In genomic region chr3:65479118-65479517, GRCh38 we compare ENCODE assay signal across 23 cellular contexts.
"Had no signal": no experiment of that assay in that cellular context is flagged by ENCODE, and none has a peak within 500 bp of the region (broad histone marks: within the 10 kb centered on the region; RNA-seq: fewer than 3 reads in every experiment).

No MANE protein-coding gene starts in this region.

- H3K27me3 Mint-ChIP-seq: naive B cell, type B pancreatic cell had no signal

- H3K9me3 ChIP-seq: gastrocnemius medialis, psoas muscle, right lobe of liver, suprapubic skin, thyroid gland had no signal

- H3K9ac ChIP-seq: parathyroid adenoma had no signal

- H3K36me3 Mint-ChIP-seq: immature natural killer cell; naive B cell; stimulated activated effector memory CD8-positive, alpha-beta T cell treated with anti-CD3 and anti-CD28 coated beads, Interleukin-12 subunit alpha, Interleukin-12 subunit beta, amount 100 ng/mL, for 72 hours had no signal

- ATAC-seq: esophagus mucosa; gastrocnemius medialis; left colon; left ventricle myocardium superior; psoas muscle; stimulated activated effector memory CD8-positive, alpha-beta T cell treated with anti-CD3 and anti-CD28 coated beads, Interleukin-12 subunit alpha, Interleukin-12 subunit beta, amount 100 ng/mL, for 72 hours; stimulated activated naive CD8-positive, alpha-beta T cell treated with anti-CD3 and anti-CD28 coated beads, Interleukin-15, Interleukin-2, amounts not matched to agents 100 U/mL and 50 U/mL, for 24 hours had no signal

- H3K27ac ChIP-seq: gastrocnemius medialis, parathyroid adenoma, psoas muscle, right lobe of liver, suprapubic skin, thyroid gland had no signal

- H3K4me3 ChIP-seq: gastrocnemius medialis, lung, psoas muscle, right lobe of liver, suprapubic skin, thyroid gland had no signal

- H3K9me3 Mint-ChIP-seq: nephron, type B pancreatic cell had no signal

- DNase-seq: cortex of kidney; effector CD8-positive, alpha-beta T cell; gastrocnemius medialis; immature natural killer cell; left colon; left ventricle myocardium superior; mesendoderm; naive B cell; psoas muscle; retina; right lobe of liver; stimulated activated CD4-positive, alpha-beta T cell treated with anti-CD3 and anti-CD28 coated beads, Interleukin-4, amount 100 ng/mL, for 1 hour; stimulated activated CD8-positive, alpha-beta memory T cell treated with anti-CD3 and anti-CD28 coated beads, Interleukin-4, amount 100 ng/mL, for 48 hours; stimulated activated naive CD8-positive, alpha-beta T cell treated with anti-CD3 and anti-CD28 coated beads, Interleukin-15, Interleukin-2, amounts not matched to agents 100 U/mL and 50 U/mL, for 24 hours; thyroid gland had no signal

- H3K36me3 ChIP-seq: gastrocnemius medialis, right lobe of liver, suprapubic skin, thyroid gland had no signal

- H3K27ac Mint-ChIP-seq: immature natural killer cell; naive B cell; nephron; stimulated activated effector memory CD8-positive, alpha-beta T cell treated with anti-CD3 and anti-CD28 coated beads, Interleukin-12 subunit alpha, Interleukin-12 subunit beta, amount 100 ng/mL, for 72 hours had no signal

- H3K4me3 Mint-ChIP-seq: immature natural killer cell; naive B cell; nephron; stimulated activated effector memory CD8-positive, alpha-beta T cell treated with anti-CD3 and anti-CD28 coated beads, Interleukin-12 subunit alpha, Interleukin-12 subunit beta, amount 100 ng/mL, for 72 hours; type B pancreatic cell had no signal

- H3K4me1 Mint-ChIP-seq: immature natural killer cell; naive B cell; stimulated activated effector memory CD8-positive, alpha-beta T cell treated with anti-CD3 and anti-CD28 coated beads, Interleukin-12 subunit alpha, Interleukin-12 subunit beta, amount 100 ng/mL, for 72 hours had no signal

- H3K27me3 ChIP-seq: dorsolateral prefrontal cortex, gastrocnemius medialis, right lobe of liver, suprapubic skin, thyroid gland had no signal
